ENCODE assay signal across 8 cellular contexts in the genomic region with DNA sequence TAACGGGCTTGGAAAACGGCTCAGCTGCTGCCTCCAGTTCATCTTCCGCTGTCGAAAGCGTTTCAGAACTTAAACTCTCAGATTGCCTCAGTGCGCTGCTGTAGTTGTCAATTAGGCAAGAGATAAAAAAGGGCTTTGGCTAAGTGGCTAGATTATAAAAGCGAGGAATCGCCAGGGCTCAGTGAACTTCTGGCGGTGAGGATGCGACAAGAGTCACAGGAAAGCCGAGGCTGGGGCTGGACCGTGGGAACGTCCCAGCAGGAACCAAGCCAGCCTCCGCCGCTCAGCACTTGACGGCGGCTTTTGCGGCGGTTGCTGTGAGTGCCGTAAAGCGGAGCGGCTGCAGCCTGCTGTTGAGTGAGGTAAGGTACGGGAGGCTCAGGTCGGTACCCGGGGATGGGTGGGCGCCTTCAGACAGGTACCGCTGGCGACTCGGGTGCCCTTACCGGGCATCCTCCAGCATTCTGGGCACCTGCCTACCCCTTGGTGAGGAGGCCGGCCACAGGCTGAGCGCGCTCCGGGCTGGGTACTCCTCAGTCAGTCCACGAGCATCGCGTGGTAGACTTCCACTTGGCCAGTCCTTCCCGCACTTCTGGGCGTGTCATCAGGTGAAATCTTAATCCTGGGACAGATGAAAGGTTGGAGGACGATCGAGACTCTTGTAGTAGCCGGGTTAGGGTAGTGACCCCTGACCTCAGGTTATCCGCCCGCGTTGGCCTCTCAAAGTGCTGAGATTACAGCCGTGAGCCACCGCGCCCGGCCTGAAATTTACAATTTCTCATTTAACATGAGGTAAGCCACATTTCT. TPM values are rescaled to one million over a fixed set of nuclear protein-coding genes. Genes with fewer than 3 reads are reported as not detected.
DNase-seq lines count a peak whose midpoint lies in the region; ATAC-seq and TF ChIP-seq lines count a peak whose summit lies in the region.

FKTN (plus strand) TSS at position 328 of the 807 bp plus-strand sequence. CDS start 16,902 bp downstream, outside the sequence.

- H3K4me2 ChIP-seq in parathyroid adenoma (ENCODE audit: low read length), result peak within 1 kb of the TSS; percentile 92

- H3K9ac ChIP-seq in parathyroid adenoma, result no peak within 1 kb of the TSS

- no peaks in the 10 kb centered on the region for H3K36me3 ChIP-seq in parathyroid adenoma (ENCODE audit: control insufficient read depth, insufficient read depth, low read length)
- H3K36me3 ChIP-seq in tibial artery, result peaks cover 0 to 16% (median 7%) of the 10 kb centered on the region in 3 donors

- intact Hi-C loops in Right ventricle myocardium inferior (cut with DNase I) (loop anchor here (5.0 kb wide), 1 partner anchor 111 kb away; the partner anchor contains the start of gene FSD1L), tibial artery (cut with DNase I; ENCODE audit: low total_unique reads) (no loop called here)

- H3K4me1 ChIP-seq in parathyroid adenoma (no peaks in the 10 kb centered on the region), tibial artery (peaks cover 0 to 16% (median 8%) of the 10 kb centered on the region in 4 donors)

- peak within 1 kb of the TSS; percentile 88 for H3K27ac Mint-ChIP-seq in HFFc6
- H3K27ac Mint-ChIP-seq in activated naive CD8-positive, alpha-beta T cell, result peak within 1 kb of the TSS; percentile 58

- peaks cover 24% of the 10 kb centered on the region for H3K4me1 Mint-ChIP-seq in HFFc6 (ENCODE audit: low read depth)
- peaks cover 20% of the 10 kb centered on the region for H3K4me1 Mint-ChIP-seq in activated naive CD8-positive, alpha-beta T cell (ENCODE audit: low read depth)

- H3K4me3 Mint-ChIP-seq in HFFc6, result peak within 1 kb of the TSS; percentile 98
- H3K4me3 Mint-ChIP-seq in activated naive CD8-positive, alpha-beta T cell, result peak within 1 kb of the TSS; percentile 94

- TF ChIP-seq CTCF in GM10248 (IDR thresholded peaks at IDR 0.05; ENCODE audit: control extremely low read depth, extremely low read depth, low read depth, missing control alignments), result no peak
- TF ChIP-seq CTCF in HFFc6 (IDR thresholded peaks at IDR 0.05), result no peak
- no peak for TF ChIP-seq CTCF in parathyroid adenoma (IDR thresholded peaks at IDR 0.05)
- no peak for TF ChIP-seq CTCF in tibial artery (IDR thresholded peaks at IDR 0.05)

- H3K9me3 ChIP-seq in parathyroid adenoma (ENCODE audit: control insufficient read depth, low read length) (no peaks in the 10 kb centered on the region), tibial artery (peaks cover 0 to 3% (median 0%) of the 10 kb centered on the region in 3 donors)

- no peaks in the 10 kb centered on the region for H3K79me2 ChIP-seq in parathyroid adenoma

- peaks cover 2% of the 10 kb centered on the region; the same call in 1 of the 2 replicates for H3K27me3 Mint-ChIP-seq in HFFc6 (ENCODE audit: insufficient read depth)
- no peaks in the 10 kb centered on the region for H3K27me3 Mint-ChIP-seq in activated naive CD8-positive, alpha-beta T cell

- peaks cover 42% of the 10 kb centered on the region for H3K36me3 Mint-ChIP-seq in HFFc6 (ENCODE audit: low read depth)
- peaks cover 23% of the 10 kb centered on the region for H3K36me3 Mint-ChIP-seq in activated naive CD8-positive, alpha-beta T cell

- DNase-seq in GM10248 (ENCODE audit: extremely low spot score) (peak; percentile 91), HFFc6 (peak; percentile 86), NAMALWA (ENCODE audit: low spot score) (peak; percentile 83), SKM-1 treated with dmso at 0.1 percent for 144 hours (lab: John Stamatoyannopoulos, UW; ENCODE audit: unreplicated experiment) (peak; percentile 32), Right ventricle myocardium inferior (ENCODE audit: missing footprints) (peak; percentile 95), tibial artery (peak; percentile 87 to 92)

- H3K27ac ChIP-seq in parathyroid adenoma (peak within 1 kb of the TSS; percentile 54), tibial artery (peak within 1 kb of the TSS; percentile 69 to 80)

- H2AFZ ChIP-seq in parathyroid adenoma, result peak within 1 kb of the TSS; percentile 98

- no peaks in the 10 kb centered on the region for H3K27me3 ChIP-seq in parathyroid adenoma (ENCODE audit: control insufficient read depth, insufficient read depth, low read length)
- no peaks in the 10 kb centered on the region for H3K27me3 ChIP-seq in tibial artery

- POLR2A ChIA-PET in GM10248 (lab: Yijun Ruan, JAX), result no interaction called here

- peaks cover 27% of the 10 kb centered on the region for H3K9me3 Mint-ChIP-seq in HFFc6
- H3K9me3 Mint-ChIP-seq in activated naive CD8-positive, alpha-beta T cell (ENCODE audit: low read depth), result peaks cover 5% of the 10 kb centered on the region

- ATAC-seq in Right ventricle myocardium inferior, result peak; percentile 96

- peak within 1 kb of the TSS; percentile 87 for H3K4me3 ChIP-seq in parathyroid adenoma (ENCODE audit: low read depth, low read length)
- H3K4me3 ChIP-seq in tibial artery, result peak within 1 kb of the TSS; percentile 74 to 91

- CTCF ChIA-PET in GM10248 (lab: Yijun Ruan, JAX), result no interaction called here

RNA-seq across cellular contexts. Expression of gene FKTN, which starts in this region (rescaled TPM):
- 10 to 100 TPM; 27.6 to 35.5 (median 30.8) TPM for total RNA-seq in HFFc6 (2021; fragmentation: NEBNext Ultra II Directional; extraction: Animal tissue kit (Norgen Biotek cat#: 25700))
- total RNA-seq in Right ventricle myocardium inferior, result 6.5 TPM

Comparison
In these comparisons a context has a peak if more than half of its experiments do, and no peak if none do; other contexts are left out.
1. Peak in every context shown above with its lines: DNase-seq, ATAC-seq, H3K4me3 ChIP-seq and H3K27ac ChIP-seq.
2. DNase-seq: peak in every context shown above with its lines; median percentile 95 in Right ventricle myocardium inferior; 91 in GM10248; 90 in tibial artery; 86 in HFFc6; 83 in NAMALWA; 32 in SKM-1 treated with dmso at 0.1 percent for 144 hours.